ENCODE assay signal across 1 cellular context in the genomic region with DNA sequence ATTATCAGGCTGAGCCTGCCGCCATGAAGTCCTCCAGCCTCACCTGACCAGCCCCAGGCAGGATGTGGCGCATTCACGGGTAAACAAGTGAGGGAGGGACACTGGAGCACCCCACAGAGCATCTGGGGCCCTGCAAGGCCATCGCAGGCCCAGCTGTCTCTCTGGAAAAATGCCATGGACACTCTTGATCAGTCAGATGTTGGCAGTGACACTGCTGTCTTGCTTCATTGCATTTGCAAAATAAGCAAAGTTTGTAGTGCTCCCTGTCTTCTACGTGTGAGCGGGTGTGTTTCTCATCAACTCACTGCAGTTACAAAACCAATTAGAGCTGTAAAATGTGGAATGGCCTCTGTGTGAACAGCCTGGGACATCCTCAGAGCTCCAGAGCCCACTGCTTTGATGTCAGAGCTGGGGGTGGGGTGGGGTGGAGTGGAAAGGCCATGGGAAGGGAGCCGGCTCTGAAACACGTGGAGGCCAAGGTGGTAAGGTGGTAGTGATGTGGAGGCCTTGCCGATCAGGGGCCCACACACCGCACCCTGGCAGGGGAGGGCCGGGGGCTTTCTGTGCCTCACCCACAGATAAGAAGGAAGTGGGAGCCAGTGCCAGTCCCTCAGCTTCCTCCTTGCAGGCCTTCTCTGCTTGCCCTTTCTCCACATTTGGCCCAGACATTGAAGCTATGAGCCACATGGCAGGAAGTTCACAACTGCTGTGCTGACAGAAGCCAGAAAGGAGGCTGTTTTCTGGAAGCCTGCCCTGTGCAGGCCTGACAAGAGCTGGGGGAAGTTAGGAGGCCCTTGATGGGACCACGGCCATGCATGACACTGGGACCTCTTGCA.
TF ChIP-seq lines count a peak whose summit lies in the region.

No MANE protein-coding gene starts in this region.

TF ChIP-seq in GM23338, 12 proteins besides CTCF, POLR2A, EP300 and RAD21 (continued from another document):
- TF ChIP-seq STAT1 (IDR thresholded peaks at IDR 0.05; ENCODE audit: unreplicated experiment): no peak
- TF ChIP-seq POLR2AphosphoS5 (IDR thresholded peaks at IDR 0.05; ENCODE audit: low read depth): no peak
- no peak for TF ChIP-seq ZNF331 (CRISPR knock-in tag; IDR thresholded peaks at IDR 0.05; ENCODE audit: low read depth)
- no peak for TF ChIP-seq EZH2phosphoT487 (IDR thresholded peaks at IDR 0.05; ENCODE audit: unreplicated experiment)
- TF ChIP-seq, protein P1, sequence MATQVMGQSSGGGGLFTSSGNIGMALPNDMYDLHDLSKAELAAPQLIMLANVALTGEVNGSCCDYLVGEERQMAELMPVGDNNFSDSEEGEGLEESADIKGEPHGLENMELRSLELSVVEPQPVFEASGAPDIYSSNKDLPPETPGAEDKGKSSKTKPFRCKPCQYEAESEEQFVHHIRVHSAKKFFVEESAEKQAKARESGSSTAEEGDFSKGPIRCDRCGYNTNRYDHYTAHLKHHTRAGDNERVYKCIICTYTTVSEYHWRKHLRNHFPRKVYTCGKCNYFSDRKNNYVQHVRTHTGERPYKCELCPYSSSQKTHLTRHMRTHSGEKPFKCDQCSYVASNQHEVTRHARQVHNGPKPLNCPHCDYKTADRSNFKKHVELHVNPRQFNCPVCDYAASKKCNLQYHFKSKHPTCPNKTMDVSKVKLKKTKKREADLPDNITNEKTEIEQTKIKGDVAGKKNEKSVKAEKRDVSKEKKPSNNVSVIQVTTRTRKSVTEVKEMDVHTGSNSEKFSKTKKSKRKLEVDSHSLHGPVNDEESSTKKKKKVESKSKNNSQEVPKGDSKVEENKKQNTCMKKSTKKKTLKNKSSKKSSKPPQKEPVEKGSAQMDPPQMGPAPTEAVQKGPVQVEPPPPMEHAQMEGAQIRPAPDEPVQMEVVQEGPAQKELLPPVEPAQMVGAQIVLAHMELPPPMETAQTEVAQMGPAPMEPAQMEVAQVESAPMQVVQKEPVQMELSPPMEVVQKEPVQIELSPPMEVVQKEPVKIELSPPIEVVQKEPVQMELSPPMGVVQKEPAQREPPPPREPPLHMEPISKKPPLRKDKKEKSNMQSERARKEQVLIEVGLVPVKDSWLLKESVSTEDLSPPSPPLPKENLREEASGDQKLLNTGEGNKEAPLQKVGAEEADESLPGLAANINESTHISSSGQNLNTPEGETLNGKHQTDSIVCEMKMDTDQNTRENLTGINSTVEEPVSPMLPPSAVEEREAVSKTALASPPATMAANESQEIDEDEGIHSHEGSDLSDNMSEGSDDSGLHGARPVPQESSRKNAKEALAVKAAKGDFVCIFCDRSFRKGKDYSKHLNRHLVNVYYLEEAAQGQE (IDR thresholded peaks at IDR 0.05; ENCODE audit: unreplicated experiment): no peak
- no peak for TF ChIP-seq CREB1 (CRISPR knock-in tag; IDR thresholded peaks at IDR 0.05; ENCODE audit: low read depth)
- TF ChIP-seq ZNF114 (CRISPR knock-in tag; IDR thresholded peaks at IDR 0.05): no peak
- TF ChIP-seq, protein P2, sequence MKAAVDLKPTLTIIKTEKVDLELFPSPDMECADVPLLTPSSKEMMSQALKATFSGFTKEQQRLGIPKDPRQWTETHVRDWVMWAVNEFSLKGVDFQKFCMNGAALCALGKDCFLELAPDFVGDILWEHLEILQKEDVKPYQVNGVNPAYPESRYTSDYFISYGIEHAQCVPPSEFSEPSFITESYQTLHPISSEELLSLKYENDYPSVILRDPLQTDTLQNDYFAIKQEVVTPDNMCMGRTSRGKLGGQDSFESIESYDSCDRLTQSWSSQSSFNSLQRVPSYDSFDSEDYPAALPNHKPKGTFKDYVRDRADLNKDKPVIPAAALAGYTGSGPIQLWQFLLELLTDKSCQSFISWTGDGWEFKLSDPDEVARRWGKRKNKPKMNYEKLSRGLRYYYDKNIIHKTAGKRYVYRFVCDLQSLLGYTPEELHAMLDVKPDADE (IDR thresholded peaks at IDR 0.05): no peak
TF ChIP-seq in GM23338: peak in this region for 0.
